In genomic region chr7:33970566-33970965, GRCh38 we compare ENCODE assay signal across 14 cellular contexts.
DNase-seq lines count a peak whose midpoint lies in the region; ATAC-seq and TF ChIP-seq lines count a peak whose summit lies in the region.
"Had no signal": no experiment of that assay in that cellular context is flagged by ENCODE, and none has a peak within 500 bp of the region (broad histone marks: within the 10 kb centered on the region; RNA-seq: fewer than 3 reads in every experiment).

No MANE protein-coding gene starts in this region.

- H3K27ac ChIP-seq in cardiac muscle cell = peak overlapping the region; percentile 79
- H3K27ac ChIP-seq: 22Rv1 had no signal

- intact Hi-C loops in Right ventricle myocardium superior (cut with DNase I) = no loop called here
- intact Hi-C loops in sciatic nerve (cut with DNase I) = no loop called here

- no peaks in the 10 kb centered on the region for H3K9me3 ChIP-seq in cardiac muscle cell (ENCODE audit: low read depth)

- ATAC-seq in Right ventricle myocardium superior (ENCODE audit: poor library complexity) (no peak), sciatic nerve (peak; percentile 81), HG03097 (IDR thresholded peaks at IDR 0.05; ENCODE audit: low FRiP score, unreplicated experiment) (no peak), GM18861 (IDR thresholded peaks at IDR 0.05; ENCODE audit: unreplicated experiment) (no peak)
- ATAC-seq: GM12878 had no signal

- H3K36me3 ChIP-seq in cardiac muscle cell = peaks cover 68% of the 10 kb centered on the region

- no peak for TF ChIP-seq CTCF in cardiac muscle cell (IDR thresholded peaks at IDR 0.05; ENCODE audit: low read depth, low read length)

- no peak overlapping the region for H3K4me3 ChIP-seq in cardiac muscle cell
- H3K4me3 ChIP-seq: GM12878 had no signal

- DNase-seq in cardiac muscle cell (ENCODE audit: low read depth in 1 of 2, low spot score in 1 of 2) = peak in 1 of 2 donors; percentile 18
- DNase-seq in Right ventricle myocardium superior = no peak
- peak; percentile 42 for DNase-seq in fibroblast of gingiva (ENCODE audit: low read depth)
- no peak for DNase-seq in sciatic nerve (ENCODE audit: low spot score)
- no peak for DNase-seq in SKM-1 (lab: John Stamatoyannopoulos, UW; ENCODE audit: unreplicated experiment)
- DNase-seq: Calu3; CD4-positive, alpha-beta T cell; DMS 273 treated with DMSO at 0.1 percent for 48 hours; GOT3; H9 had no signal

- peaks cover 25% of the 10 kb centered on the region for H3K4me1 ChIP-seq in cardiac muscle cell (ENCODE audit: low read depth)

- H3K27me3 ChIP-seq in cardiac muscle cell = no peaks in the 10 kb centered on the region
